In the genomic region with DNA sequence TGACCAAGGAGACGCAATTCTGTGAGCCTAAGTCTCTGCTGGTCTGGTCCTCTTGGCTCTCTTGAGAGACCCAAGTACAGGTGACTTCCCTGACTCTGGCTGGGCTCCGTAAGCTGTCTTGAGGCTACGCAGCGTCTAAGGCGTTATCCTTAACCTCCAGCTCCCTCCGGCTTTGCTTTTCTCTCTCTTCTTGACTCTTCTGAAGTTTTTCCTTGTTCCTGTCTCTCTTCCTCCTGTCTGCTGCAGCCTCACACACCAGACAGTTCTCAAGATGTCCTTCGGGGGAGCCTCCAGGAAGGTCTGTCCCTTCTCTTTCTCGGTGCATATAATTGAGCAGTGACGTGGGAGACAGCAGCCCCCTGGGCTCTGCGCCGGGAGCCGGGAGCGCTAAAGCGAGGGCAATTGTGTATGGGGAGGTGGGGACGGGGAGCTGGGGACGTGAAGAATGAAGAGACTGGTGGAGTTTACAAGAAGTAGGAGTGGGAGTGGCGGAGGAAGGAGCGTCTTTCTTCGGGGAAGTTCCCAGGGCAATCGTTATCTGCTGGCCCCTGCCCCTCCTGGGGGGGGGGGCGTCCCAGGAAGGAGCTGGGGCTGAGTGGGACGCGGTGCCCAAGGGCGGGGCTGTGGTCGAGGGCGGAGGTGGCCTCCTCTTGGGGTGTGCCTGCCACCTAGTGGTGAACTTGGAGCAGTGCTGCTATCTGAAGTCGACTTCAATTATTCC, we compare ENCODE assay signal across 8 cellular contexts. TPM values are rescaled to one million over a fixed set of nuclear protein-coding genes. Genes with fewer than 3 reads are reported as not detected.
A peak's percentile ranks its signal among the peaks of the same experiment; 100 is the strongest.
DNase-seq lines count a peak whose midpoint lies in the region; TF ChIP-seq lines count a peak whose summit lies in the region.

No MANE protein-coding gene starts in this region.

- H2AFZ ChIP-seq in H9 (ENCODE audit: low read length) = peak overlapping the region; percentile 19

- peak overlapping the region; percentile 83 for H3K4me2 ChIP-seq in H9 (ENCODE audit: insufficient read depth, insufficient read length, low read length)

- peak overlapping the region; percentile 80 to 82 for H3K4me3 Mint-ChIP-seq in H9

- H3K4me1 ChIP-seq in H9 (ENCODE audit: insufficient read depth, low read length) = peaks cover 8% of the 10 kb centered on the region; the same call in 1 of the 2 replicates

- no peak overlapping the region for H3K9ac ChIP-seq in H9 (ENCODE audit: extremely low read depth, insufficient read length, low read length)

- H4K5ac ChIP-seq in H9 (ENCODE audit: insufficient read length, low read depth, low read length) = no peak overlapping the region

- no peak overlapping the region for H4K91ac ChIP-seq in H9 (ENCODE audit: insufficient read length, low read depth, low read length)

- H3K18ac ChIP-seq in H9 (ENCODE audit: insufficient read length, low read depth, low read length) = no peak overlapping the region

- DNase-seq in GM06990 (ENCODE audit: extremely low read depth, insufficient read length) = peak; percentile 50
- peak; percentile 90 for DNase-seq in H9
- peak; percentile 74 for DNase-seq in NB4 (ENCODE audit: low read depth)
- DNase-seq in activated CD4-positive, CD25-positive, alpha-beta regulatory T cell (lab: John Stamatoyannopoulos, UW) = peak; percentile 28 to 44 (median 34)
- DNase-seq in caudate nucleus (lab: John Stamatoyannopoulos, UW) = peak in 47 of 61 donors; percentile 5 to 71 (median 31)
- peak; percentile 86 for DNase-seq in islet precursor cell
- peak; percentile 46 to 59 for DNase-seq in stimulated activated CD4-positive, alpha-beta T cell treated with anti-CD3 and anti-CD28 coated beads, Interleukin-12 subunit alpha, Interleukin-12 subunit beta, amount 100 ng/mL, for 24 hours (ENCODE audit: low read depth in 2 of 2)
- DNase-seq in mesenteric fat pad (ENCODE audit: low spot score) = no peak

- no peaks in the 10 kb centered on the region for H3K9me3 ChIP-seq in H9 (ENCODE audit: control insufficient read depth, low read depth, low read length)

- peaks cover 1% of the 10 kb centered on the region; the same call in 1 of the 2 replicates for H3K27me3 ChIP-seq in GM06990 (replicated peaks; ENCODE audit: control insufficient read depth, insufficient read depth, low read length)
- H3K27me3 ChIP-seq in H9 (ENCODE audit: insufficient read depth, low read length) = no peaks in the 10 kb centered on the region

- H3K27ac ChIP-seq in H9 (ENCODE audit: insufficient read length, low read depth, low read length) = no peak overlapping the region
- H3K27ac ChIP-seq in caudate nucleus (ENCODE audit: low read depth, low read length) = peak overlapping the region; percentile 64

- no peak overlapping the region for H2BK120ac ChIP-seq in H9 (ENCODE audit: low read depth, low read length, poor library complexity, severe bottlenecking)

- H3K23me2 ChIP-seq in H9 (ENCODE audit: insufficient read length, low read depth, low read length, poor library complexity, severe bottlenecking) = peaks cover 7% of the 10 kb centered on the region

- no peak overlapping the region for H3K23ac ChIP-seq in H9 (ENCODE audit: insufficient read length, low read depth, low read length)

- no peak overlapping the region for H2BK12ac ChIP-seq in H9 (ENCODE audit: insufficient read length, low read depth, low read length)

- H3K56ac ChIP-seq in H9 (ENCODE audit: insufficient read length, low read depth, low read length) = no peak overlapping the region

- no peak for TF ChIP-seq POLR2A in NB4 (IDR thresholded peaks at IDR 0.05; ENCODE audit: extremely low read depth, insufficient read length)

- TF ChIP-seq CTCF in GM06990 (IDR thresholded peaks at IDR 0.05; ENCODE audit: insufficient read depth, low read length, poor library complexity, severe bottlenecking) (peak; percentile 84), H9 (conservative IDR thresholded peaks at IDR 0.05) (peak; percentile 96), NB4 (IDR thresholded peaks at IDR 0.05; ENCODE audit: low read depth, low read length) (peak; percentile 94)

- H3K4me1 Mint-ChIP-seq in H9 = peaks cover 23% of the 10 kb centered on the region in 2 experiments

- peaks cover 12% of the 10 kb centered on the region for H3K27me3 Mint-ChIP-seq in H9 (ENCODE audit: low read depth)

- no CpG with 5 or more reads among the region's 27 CpGs for WGBS in H9 (ENCODE audit: extremely low coverage, insufficient read length, low lambda C conversion rate)

- no peaks in the 10 kb centered on the region for H3K36me3 ChIP-seq in GM06990 (ENCODE audit: control insufficient read depth, insufficient read depth, low read length)

- H4K20me1 ChIP-seq in H9 (ENCODE audit: control insufficient read depth, insufficient read depth, insufficient read length) = no peaks in the 10 kb centered on the region

- H3K27ac Mint-ChIP-seq in H9 = no peak overlapping the region; a peak in 1 of 7 replicates

- no peak overlapping the region for H3K14ac ChIP-seq in H9 (ENCODE audit: insufficient read depth, low read length)

- peaks cover 0 to 7% (median 5%) of the 10 kb centered on the region in 3 experiments; a peak in 4 of 7 replicates for H3K36me3 Mint-ChIP-seq in H9 (ENCODE audit: insufficient read depth in 1 of 3, low read depth in 3 of 3)

- H4K8ac ChIP-seq in H9 (replicated peaks; ENCODE audit: insufficient read length, low read depth, low read length) = no peak overlapping the region

- peaks cover 12 to 13% of the 10 kb centered on the region in 2 experiments for H3K9me3 Mint-ChIP-seq in H9

- H3T11ph ChIP-seq in H9 (ENCODE audit: low read length) = no peak overlapping the region

- no peaks in the 10 kb centered on the region for H3K79me1 ChIP-seq in H9 (ENCODE audit: insufficient read depth, low read depth, low read length, poor library complexity, severe bottlenecking)

- H2AK5ac ChIP-seq in H9 (ENCODE audit: insufficient read length, low read length) = no peak overlapping the region

- no peak overlapping the region for H2BK5ac ChIP-seq in H9 (ENCODE audit: insufficient read length, low read length)

- no peak overlapping the region for H3K4ac ChIP-seq in H9 (ENCODE audit: low read depth, low read length)

- no peak overlapping the region for H2BK15ac ChIP-seq in H9 (ENCODE audit: low read depth, low read length)

- H3K79me2 ChIP-seq in H9 (ENCODE audit: insufficient read depth, low read length) = no peaks in the 10 kb centered on the region

- H3K4me3 ChIP-seq in GM06990 (replicated peaks; ENCODE audit: low read depth, low read length) = peak overlapping the region; percentile 49
- no peak overlapping the region for H3K4me3 ChIP-seq in NB4 (ENCODE audit: low read depth, low read length)

- H2BK20ac ChIP-seq in H9 (ENCODE audit: low read depth, low read length, poor library complexity, severe bottlenecking) = no peak overlapping the region

RNA-seq across cellular contexts. Expression of a gene that starts 6.9 kb away (rescaled TPM):
- total RNA-seq in H9 (2021) (not detected in 2 replicates), mesenteric fat pad (not detected)

RNA-seq across cellular contexts. Expression of a gene that starts 40.9 kb away (rescaled TPM):
- total RNA-seq in H9 (2021) = not detected in 2 replicates
- not detected for total RNA-seq in mesenteric fat pad
